Comparison of ENCODE assay signal across 9 cellular contexts in the genomic region with DNA sequence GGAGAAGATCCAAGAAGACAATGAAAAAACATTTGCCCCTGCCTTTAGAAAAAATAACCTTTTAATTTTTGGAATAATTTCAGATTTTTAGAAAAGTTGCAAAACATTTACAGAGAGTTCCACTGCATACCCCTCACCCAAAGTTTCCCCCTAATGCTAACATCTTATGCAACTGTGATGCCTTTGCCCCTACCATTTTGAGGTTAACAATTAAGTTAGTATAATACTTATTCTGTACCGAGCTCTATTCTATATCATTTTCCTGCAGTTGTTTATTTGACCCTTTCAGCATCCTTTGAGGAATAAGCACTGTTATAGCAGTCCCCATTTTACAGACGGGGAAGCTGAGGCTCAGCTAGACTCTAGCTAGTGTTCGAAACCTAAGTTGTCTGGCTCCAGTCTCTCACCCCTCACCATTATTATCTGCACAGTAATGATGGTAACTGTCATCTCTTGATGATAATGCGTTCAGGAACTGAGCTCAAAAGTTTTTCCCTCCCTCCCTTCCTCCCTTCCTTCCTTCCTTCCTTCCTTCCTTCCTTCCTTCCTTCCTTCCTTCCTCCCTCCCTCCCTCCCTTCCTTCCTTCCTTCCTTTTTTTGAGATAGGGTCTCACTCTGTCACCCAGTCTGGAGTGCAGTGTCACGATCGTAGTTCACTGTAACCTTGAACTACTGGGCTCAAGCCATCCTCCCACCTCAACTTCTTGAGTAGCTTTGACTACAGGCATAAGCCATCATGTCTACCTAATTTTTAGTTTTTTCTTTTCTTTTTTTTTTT.
"Had no signal": no experiment of that assay in that cellular context is flagged by ENCODE, and none has a peak within 500 bp of the region (broad histone marks: within the 10 kb centered on the region; RNA-seq: fewer than 3 reads in every experiment).

No MANE protein-coding gene starts in this region.

- H3K27ac ChIP-seq: right atrium auricular region had no signal

- H3K4me1 ChIP-seq: right atrium auricular region had no signal

- H3K27ac Mint-ChIP-seq: stimulated activated effector memory CD8-positive, alpha-beta T cell treated with anti-CD3 and anti-CD28 coated beads, Interleukin-12 subunit alpha, Interleukin-12 subunit beta, amount 100 ng/mL, for 72 hours; T-helper 1 cell treated with Interleukin-12 subunit alpha and Interleukin-12 subunit beta and Interleukin-4 antibody, amounts not matched to agents 30 μg/mL and 1 μg/mL, for 36 hours had no signal

- H3K27me3 Mint-ChIP-seq: activated T-cell treated with anti-CD3 and anti-CD28 coated beads, Interleukin-2, amount 50 U/mL, for 24 hours had no signal

- ATAC-seq: left lobe of liver; stimulated activated effector memory CD8-positive, alpha-beta T cell treated with anti-CD3 and anti-CD28 coated beads, Interleukin-12 subunit alpha, Interleukin-12 subunit beta, amount 100 ng/mL, for 72 hours had no signal

- H3K4me3 ChIP-seq: right atrium auricular region, smooth muscle cell had no signal

- H3K4me3 Mint-ChIP-seq: activated T-cell treated with anti-CD3 and anti-CD28 coated beads, Interleukin-2, amount 50 U/mL, for 24 hours; stimulated activated effector memory CD8-positive, alpha-beta T cell treated with anti-CD3 and anti-CD28 coated beads, Interleukin-12 subunit alpha, Interleukin-12 subunit beta, amount 100 ng/mL, for 72 hours; T-helper 1 cell treated with Interleukin-12 subunit alpha and Interleukin-12 subunit beta and Interleukin-4 antibody, amounts not matched to agents 30 μg/mL and 1 μg/mL, for 36 hours had no signal

- H3K27me3 ChIP-seq: right atrium auricular region had no signal

- H3K9me3 Mint-ChIP-seq: activated T-cell treated with anti-CD3 and anti-CD28 coated beads, Interleukin-2, amount 50 U/mL, for 24 hours; stimulated activated effector memory CD8-positive, alpha-beta T cell treated with anti-CD3 and anti-CD28 coated beads, Interleukin-12 subunit alpha, Interleukin-12 subunit beta, amount 100 ng/mL, for 72 hours; T-helper 1 cell treated with Interleukin-12 subunit alpha and Interleukin-12 subunit beta and Interleukin-4 antibody, amounts not matched to agents 30 μg/mL and 1 μg/mL, for 36 hours had no signal

- H3K36me3 ChIP-seq: right atrium auricular region had no signal

- DNase-seq: activated CD4-positive, alpha-beta T cell treated with anti-CD3 and anti-CD28 coated beads, Interleukin-2, amount 50 U/mL, for 4 hours; activated gamma-delta T cell; activated T-cell treated with anti-CD3 and anti-CD28 coated beads, Interleukin-2, amount 50 U/mL, for 24 hours; mesenchymal stem cell had no signal

- H3K9me3 ChIP-seq: right atrium auricular region had no signal
